8 cellular contexts compared by ENCODE assay signal in the genomic region with DNA sequence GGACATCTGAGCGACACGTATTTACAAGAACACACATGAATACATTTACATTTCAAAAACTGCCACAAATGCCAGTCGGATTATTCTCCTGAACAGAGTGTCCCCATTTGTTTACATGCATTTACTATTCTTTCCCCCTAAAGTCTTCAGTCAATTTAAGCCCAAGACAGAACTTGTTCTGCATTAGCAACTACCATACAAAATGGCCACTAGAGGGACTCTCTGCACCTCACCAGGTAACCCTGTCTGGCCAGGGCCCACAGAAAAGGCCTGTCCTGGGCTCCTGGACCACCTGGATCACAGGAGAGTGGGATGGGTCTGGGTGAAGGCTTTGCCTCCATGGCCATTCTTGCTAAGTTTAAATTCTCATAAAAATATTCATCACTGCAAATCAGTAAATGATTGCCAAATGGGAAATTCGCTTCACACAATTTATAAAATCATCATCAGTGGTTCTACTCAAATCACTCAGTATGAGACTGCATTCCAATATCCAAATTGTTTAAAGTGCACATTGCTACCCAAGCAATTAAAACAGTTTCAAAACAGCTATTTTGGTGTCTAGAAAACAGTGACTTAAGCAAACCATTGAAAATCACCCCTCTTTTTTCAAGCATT. TPM values are rescaled to one million over a fixed set of nuclear protein-coding genes. Genes with fewer than 3 reads are reported as not detected.
DNase-seq lines count a peak whose midpoint lies in the region; ATAC-seq and TF ChIP-seq lines count a peak whose summit lies in the region.

No MANE protein-coding gene starts in this region.

- H2AFZ ChIP-seq in fibroblast of lung (ENCODE audit: low read length), result no peak overlapping the region

- H3K4me1 ChIP-seq in fibroblast of lung (ENCODE audit: control insufficient read depth, extremely low read depth, insufficient read depth, low read length) (peaks cover 5% of the 10 kb centered on the region), prostate gland (replicated peaks) (peaks cover 23% of the 10 kb centered on the region)

- ATAC-seq in activated CD4-positive, CD25-positive, alpha-beta regulatory T cell treated with anti-CD3 and anti-CD28 coated beads, Interleukin-2, amount 50 U/mL, for 24 hours, result peak; percentile 41 to 63
- no peak for ATAC-seq in HG02840 (IDR thresholded peaks at IDR 0.05; ENCODE audit: low FRiP score, unreplicated experiment)

- peaks cover 2% of the 10 kb centered on the region for H4K20me1 ChIP-seq in fibroblast of lung (ENCODE audit: control insufficient read depth, extremely low read depth, insufficient read depth, low read length)

- H3K9ac ChIP-seq in fibroblast of lung (ENCODE audit: insufficient read depth, low read length), result no peak overlapping the region

- no peak for DNase-seq in activated CD4-positive, CD25-positive, alpha-beta regulatory T cell (lab: John Stamatoyannopoulos, UW)
- DNase-seq in Jurkat, Clone E6-1 (ENCODE audit: low read depth, low spot score), result peak; percentile 64
- peak; percentile 45 for DNase-seq in SK-N-DZ (ENCODE audit: low spot score)
- DNase-seq in fibroblast of lung (ENCODE audit: low read depth in 2 of 2), result peak; percentile 50 to 63
- peak; percentile 55 for DNase-seq in prostate gland (ENCODE audit: low spot score)
- DNase-seq in dedifferentiated amniotic fluid mesenchymal stem cell (ENCODE audit: extremely low spot score), result no peak

- no peaks in the 10 kb centered on the region for H3K79me2 ChIP-seq in fibroblast of lung (ENCODE audit: control insufficient read depth, insufficient read depth, low read length)

- no peak overlapping the region for H3K4me3 ChIP-seq in Jurkat, Clone E6-1 (ENCODE audit: low read length)
- H3K4me3 ChIP-seq in fibroblast of lung (replicated peaks in 1 of 4; ENCODE audit: control extremely low read depth in 1 of 4, insufficient read depth in 1 of 4, low read depth in 3 of 4, low read length in 4 of 4) (no peak overlapping the region), prostate gland (no peak overlapping the region)

- intact Hi-C loops in prostate gland (cut with DNase I), result loop anchor here (5.0 to 10.0 kb wide), 3 partner anchors 142 to 278 kb away; a partner anchor contains a TSS

- TF ChIP-seq CTCF in fibroblast of lung (conservative IDR thresholded peaks at IDR 0.05 in 1 of 2, IDR thresholded peaks at IDR 0.05 in 1 of 2; ENCODE audit: low read depth in 1 of 2, low read length in 2 of 2) (peak; percentile 71 to 84), prostate gland (IDR thresholded peaks at IDR 0.05) (peak; percentile 40 to 84 (median 74))

- WGBS in prostate gland, result 43% methylated on average over 4 of the region's 4 CpGs

- no peak for TF ChIP-seq POLR2A in prostate gland (IDR thresholded peaks at IDR 0.05)

- H3K36me3 ChIP-seq in fibroblast of lung (ENCODE audit: control insufficient read depth, insufficient read depth, low read length) (no peaks in the 10 kb centered on the region), prostate gland (no peaks in the 10 kb centered on the region)

- peak overlapping the region; percentile 25 for H3K4me2 ChIP-seq in fibroblast of lung (ENCODE audit: extremely low read depth, insufficient read depth, low read length)

- no peaks in the 10 kb centered on the region for H3K27me3 ChIP-seq in fibroblast of lung (ENCODE audit: control insufficient read depth, insufficient read depth, low read length)
- no peaks in the 10 kb centered on the region for H3K27me3 ChIP-seq in prostate gland (replicated peaks; ENCODE audit: insufficient read depth)

- H3K9me3 ChIP-seq in fibroblast of lung (ENCODE audit: control insufficient read depth, insufficient read depth, low read depth, low read length) (no peaks in the 10 kb centered on the region), prostate gland (no peaks in the 10 kb centered on the region)

- H3K27ac ChIP-seq in fibroblast of lung (ENCODE audit: insufficient read depth, low read length) (no peak overlapping the region), prostate gland (peak overlapping the region in 1 of 2 donors; percentile 4)

RNA-seq across cellular contexts. Expression of a gene that starts 12.5 kb away (rescaled TPM):
- not detected for polyA plus RNA-seq in Jurkat, Clone E6-1 (2012; ENCODE audit: insufficient read depth, insufficient read length)
- not detected in 2 replicates for polyA plus RNA-seq in SK-N-DZ (2014; cell fraction: cytosol; rRNA removed)
- polyA plus RNA-seq in SK-N-DZ (2014; cell fraction: nucleus; rRNA removed), result not detected in 2 replicates
- not detected in 2 replicates for total RNA-seq in fibroblast of lung
- polyA plus RNA-seq in fibroblast of lung, result not detected in 2 replicates
- polyA plus RNA-seq in fibroblast of lung (2012), result not detected in 2 replicates
- polyA minus RNA-seq in fibroblast of lung (ENCODE audit: low replicate concordance), result not detected in 2 replicates
- not detected for total RNA-seq in prostate gland

RNA-seq across cellular contexts. Expression of a gene that starts 23.8 kb away (rescaled TPM):
- polyA plus RNA-seq in Jurkat, Clone E6-1 (2012; ENCODE audit: insufficient read depth, insufficient read length), result not detected
- not detected in 2 replicates for polyA plus RNA-seq in SK-N-DZ (2014; cell fraction: cytosol; rRNA removed)
- polyA plus RNA-seq in SK-N-DZ (2014; cell fraction: nucleus; rRNA removed), result not detected in 2 replicates
- not detected in 2 replicates for total RNA-seq in fibroblast of lung
- polyA plus RNA-seq in fibroblast of lung, result not detected in 2 replicates
- not detected in 2 replicates for polyA plus RNA-seq in fibroblast of lung (2012)
- not detected in 2 replicates for polyA minus RNA-seq in fibroblast of lung (ENCODE audit: low replicate concordance)
- total RNA-seq in prostate gland, result not detected

Comparison
In these comparisons a context has a peak if more than half of its experiments do, and no peak if none do; other contexts are left out.
1. DNase-seq: peak in Jurkat, Clone E6-1 (single experiment), SK-N-DZ (single experiment), fibroblast of lung (2 of 2) and prostate gland (single experiment); none in activated CD4-positive, CD25-positive, alpha-beta regulatory T cell (0 of 4) and dedifferentiated amniotic fluid mesenchymal stem cell (single experiment).